29 cellular contexts compared by ENCODE assay signal in genomic region chr9:87609002-87609401, GRCh38.
"Had no signal": no experiment of that assay in that cellular context is flagged by ENCODE, and none has a peak within 500 bp of the region (broad histone marks: within the 10 kb centered on the region; RNA-seq: fewer than 3 reads in every experiment).

No MANE protein-coding gene starts in this region.

- H3K4me1 ChIP-seq: gastrocnemius medialis, psoas muscle, vagina had no signal

- H3K4me3 ChIP-seq: gastrocnemius medialis, hepatocyte, pancreas, psoas muscle, right atrium auricular region, stomach, thyroid gland, upper lobe of left lung, vagina had no signal

- H3K36me3 ChIP-seq: gastrocnemius medialis, neutrophil, right atrium auricular region, vagina had no signal

- H3K4me1 Mint-ChIP-seq: stimulated activated naive B cell treated with anti-CD40 and anti-IgM and Interleukin-4, amounts not matched to agents 10 μg/mL and 1 μg/mL and 100 μg/mL, for 72 hours had no signal

- H3K9me3 Mint-ChIP-seq: mesothelial cell of epicardium, nephron progenitor cell had no signal

- H3K27me3 ChIP-seq: gastrocnemius medialis, hepatocyte, pancreas, right atrium auricular region, stomach, thyroid gland, upper lobe of left lung, vagina had no signal

- DNase-seq: activated CD4-positive, alpha-beta T cell treated with anti-CD3 and anti-CD28 coated beads for 36 hours; activated CD4-positive, CD25-positive, alpha-beta regulatory T cell; activated gamma-delta T cell treated with Interleukin-2 at 50 U/mL for 16 hours; activated naive CD4-positive, alpha-beta T cell treated with anti-CD3 and anti-CD28 coated beads, Interleukin-2, amount 50 U/mL, for 16 hours; amniotic stem cell; central memory CD4-positive, alpha-beta T cell; dermis blood vessel endothelial cell; effector CD4-positive, alpha-beta T cell; gastrocnemius medialis; left colon; mammary epithelial cell; naive B cell; nephron progenitor cell; pancreas; psoas muscle; stimulated activated CD4-positive, alpha-beta T cell treated with anti-CD3 and anti-CD28 coated beads, Interleukin-15, amount 100 ng/mL, for 24 hours; stimulated activated CD4-positive, alpha-beta T cell treated with anti-CD3 and anti-CD28 coated beads, Interleukin-2, amount 100 ng/mL, for 24 hours; stimulated activated naive B cell treated with anti-CD40 and anti-IgM and Interleukin-4, amounts not matched to agents 10 μg/mL and 1 μg/mL and 100 μg/mL, for 72 hours; stomach; T-helper 1 cell; thyroid gland; upper lobe of left lung had no signal

- H3K9me3 ChIP-seq: gastrocnemius medialis, pancreas, psoas muscle, right atrium auricular region, stomach, thyroid gland, upper lobe of left lung, vagina had no signal

- ATAC-seq: activated CD4-positive, alpha-beta T cell treated with anti-CD3 and anti-CD28 coated beads for 36 hours; gastrocnemius medialis; left colon; pancreas; psoas muscle; stimulated activated naive B cell treated with anti-CD40 and anti-IgM and Interleukin-4, amounts not matched to agents 10 μg/mL and 1 μg/mL and 100 μg/mL, for 72 hours had no signal

- H3K36me3 Mint-ChIP-seq: naive B cell; stimulated activated naive B cell treated with anti-CD40 and anti-IgM and Interleukin-4, amounts not matched to agents 10 μg/mL and 1 μg/mL and 100 μg/mL, for 72 hours had no signal

- H3K4me3 Mint-ChIP-seq: activated CD4-positive, alpha-beta T cell treated with anti-CD3 and anti-CD28 coated beads for 36 hours; mesothelial cell of epicardium; naive B cell; nephron progenitor cell; stimulated activated naive B cell treated with anti-CD40 and anti-IgM and Interleukin-4, amounts not matched to agents 10 μg/mL and 1 μg/mL and 100 μg/mL, for 72 hours; T-helper 2 cell treated with Interferon-gamma antibody and Interleukin-4, amounts not matched to agents 5 μg/mL and 100 μg/mL, for 36 hours had no signal

- H3K27ac ChIP-seq: epithelial cell of prostate, gastrocnemius medialis, hepatocyte, neutrophil, pancreas, psoas muscle, right atrium auricular region, stomach, thyroid gland, vagina had no signal

- H3K27ac Mint-ChIP-seq: activated CD4-positive, alpha-beta T cell treated with anti-CD3 and anti-CD28 coated beads for 36 hours; naive B cell; nephron progenitor cell; stimulated activated naive B cell treated with anti-CD40 and anti-IgM and Interleukin-4, amounts not matched to agents 10 μg/mL and 1 μg/mL and 100 μg/mL, for 72 hours; T-helper 2 cell treated with Interferon-gamma antibody and Interleukin-4, amounts not matched to agents 5 μg/mL and 100 μg/mL, for 36 hours had no signal
